In genomic region chr5:110371011-110371724, GRCh38 we compare ENCODE assay signal across 17 cellular contexts.
DNase-seq lines count a peak whose midpoint lies in the region; ATAC-seq, FAIRE-seq and TF ChIP-seq lines count a peak whose summit lies in the region.
"Had no signal": no experiment of that assay in that cellular context is flagged by ENCODE, and none has a peak within 500 bp of the region (broad histone marks: within the 10 kb centered on the region; RNA-seq: fewer than 3 reads in every experiment).

No MANE protein-coding gene starts in this region.

- H3K4me2 ChIP-seq in HepG2 (ENCODE audit: low read depth, low read length) = no peak overlapping the region
- H3K4me2 ChIP-seq in OCI-LY1 (ENCODE audit: low read length) = peak overlapping the region; percentile 43

- H3K9ac ChIP-seq in HepG2 (ENCODE audit: insufficient read depth, low read depth, low read length) (no peak overlapping the region), OCI-LY1 (ENCODE audit: low read length) (no peak overlapping the region)

- TF ChIP-seq CTCF in HepG2 (CRISPR knock-in tag; IDR thresholded peaks at IDR 0.05) (no peak), right lobe of liver (IDR thresholded peaks at IDR 0.05) (no peak), OCI-LY1 (IDR thresholded peaks at IDR 0.05; ENCODE audit: low read length) (no peak), thyroid gland (IDR thresholded peaks at IDR 0.05) (peak in 1 of 6 experiments; percentile 29)

- no peaks in the 10 kb centered on the region for H3K36me3 Mint-ChIP-seq in activated T-helper 17 cell treated with anti-CD3 and anti-CD28 coated beads, Interleukin-2, amount 50 U/mL, for 72 hours (ENCODE audit: low read depth)
- H3K36me3 Mint-ChIP-seq: T-cell had no signal

- H3F3A ChIP-seq in OCI-LY1 (ENCODE audit: insufficient read depth, low read length) = no peaks in the 10 kb centered on the region

- TF ChIP-seq RAD21 in HepG2 (CRISPR knock-in tag; IDR thresholded peaks at IDR 0.05) = no peak

- WGBS in HepG2 (ENCODE audit: low lambda C conversion rate) = 0% methylated on average over 1 of the region's 1 CpG
- 75% methylated on average over 1 of the region's 1 CpG for WGBS in right lobe of liver (ENCODE audit: insufficient coverage, low coverage, low lambda C conversion rate, missing lambda C conversion rate)
- WGBS in thyroid gland, 2 donors = 22 to 23% methylated on average over 1 of the region's 1 CpG

- no peak overlapping the region for H2AFZ ChIP-seq in HepG2 (ENCODE audit: low read length)
- no peak overlapping the region for H2AFZ ChIP-seq in OCI-LY1 (ENCODE audit: low read length)

- no peak overlapping the region for H3K27ac Mint-ChIP-seq in activated T-helper 17 cell treated with anti-CD3 and anti-CD28 coated beads, Interleukin-2, amount 50 U/mL, for 72 hours
- H3K27ac Mint-ChIP-seq: progenitor cell of endocrine pancreas, T-cell had no signal

- H3K27me3 ChIP-seq in HepG2 (ENCODE audit: control insufficient read depth in 1 of 2, insufficient read depth in 2 of 2, low read length in 2 of 2) (no peaks in the 10 kb centered on the region; a peak in 1 of 5 replicates), right lobe of liver (no peaks in the 10 kb centered on the region), OCI-LY1 (ENCODE audit: insufficient read depth, low read length) (no peaks in the 10 kb centered on the region), thyroid gland (no peaks in the 10 kb centered on the region)
- H3K27me3 ChIP-seq: Peyer's patch, tibial artery had no signal

- no TSS peak for BruUV-seq in HepG2 (replicated peaks; lab: Mats Ljungman, UMichigan)

- H3K27ac ChIP-seq in HepG2 (ENCODE audit: extremely low read length, insufficient read depth, low read length) (no peak overlapping the region), right lobe of liver (no peak overlapping the region), OCI-LY1 (ENCODE audit: low read depth, low read length, poor library complexity, severe bottlenecking) (peak overlapping the region; percentile 82), thyroid gland (peak overlapping the region; percentile 44 to 73 (median 67))
- H3K27ac ChIP-seq: Peyer's patch, tibial artery had no signal

- H3K4me3 Mint-ChIP-seq in activated T-helper 17 cell treated with anti-CD3 and anti-CD28 coated beads, Interleukin-2, amount 50 U/mL, for 72 hours = no peak overlapping the region
- H3K4me3 Mint-ChIP-seq: activated T-cell treated with anti-CD3 and anti-CD28 coated beads, Interleukin-2, amount 50 U/mL, for 4 hours; T-cell had no signal

- DNase-seq in HepG2 (ENCODE audit: low spot score) (no peak), right lobe of liver (no peak), thyroid gland (peak; percentile 42 to 43), GDM1 (lab: John Stamatoyannopoulos, UW) (no peak), NCI-H345 treated with DMSO at 0.1 percent for 48 hours (lab: John Stamatoyannopoulos, UW; ENCODE audit: unreplicated experiment) (no peak)
- DNase-seq: 8988T; activated T-cell treated with anti-CD3 and anti-CD28 coated beads, Interleukin-2, amount 50 U/mL, for 4 hours; NCI-H446; Peyer's patch; T-cell; tibial artery had no signal

- TF ChIP-seq EP300 in HepG2 (IDR thresholded peaks at IDR 0.05; ENCODE audit: low read depth in 2 of 2, low read length in 2 of 2) (no peak), HepG2 (CRISPR knock-in tag; IDR thresholded peaks at IDR 0.05; ENCODE audit: borderline replicate concordance) (no peak)

- H3K4me1 Mint-ChIP-seq in activated T-helper 17 cell treated with anti-CD3 and anti-CD28 coated beads, Interleukin-2, amount 50 U/mL, for 72 hours = no peaks in the 10 kb centered on the region
- H3K4me1 Mint-ChIP-seq: T-cell had no signal

- ATAC-seq in HepG2 = no peak
- no peak for ATAC-seq in right lobe of liver
- ATAC-seq in HG02798 (IDR thresholded peaks at IDR 0.05; ENCODE audit: poor library complexity, unreplicated experiment) = peak; percentile 36
- ATAC-seq in activated T-helper 17 cell treated with anti-CD3 and anti-CD28 coated beads, Interleukin-2, amount 50 U/mL, for 72 hours (replicated peaks) = no peak
- ATAC-seq: activated T-cell treated with anti-CD3 and anti-CD28 coated beads, Interleukin-2, amount 50 U/mL, for 4 hours; T-cell had no signal

- H3K79me2 ChIP-seq in HepG2 (ENCODE audit: insufficient read depth, low read length) (no peaks in the 10 kb centered on the region), OCI-LY1 (ENCODE audit: insufficient read depth, low read length) (no peaks in the 10 kb centered on the region)

- no peak for TF ChIP-seq POLR2A in HepG2 (IDR thresholded peaks at IDR 0.05; ENCODE audit: insufficient read depth in 1 of 2, low read depth in 2 of 2, low read length in 2 of 2)
- TF ChIP-seq POLR2A in right lobe of liver (IDR thresholded peaks at IDR 0.05) = no peak
- TF ChIP-seq POLR2A in thyroid gland (IDR thresholded peaks at IDR 0.05) = no peak

- no peaks in the 10 kb centered on the region for H3K9me3 Mint-ChIP-seq in activated T-helper 17 cell treated with anti-CD3 and anti-CD28 coated beads, Interleukin-2, amount 50 U/mL, for 72 hours
- H3K9me3 Mint-ChIP-seq: activated T-cell treated with anti-CD3 and anti-CD28 coated beads, Interleukin-2, amount 50 U/mL, for 4 hours; T-cell had no signal

- no peaks in the 10 kb centered on the region for H3K9me2 ChIP-seq in OCI-LY1 (ENCODE audit: low read depth, low read length)

- H3K4me1 ChIP-seq in HepG2 (ENCODE audit: insufficient read depth, low read length) (no peaks in the 10 kb centered on the region; the same call in 1 of the 2 replicates), right lobe of liver (no peaks in the 10 kb centered on the region), OCI-LY1 (ENCODE audit: insufficient read depth, low read length, severe bottlenecking) (peaks cover 31% of the 10 kb centered on the region), thyroid gland (peaks cover 20 to 21% of the 10 kb centered on the region in 2 donors)
- H3K4me1 ChIP-seq: Peyer's patch, tibial artery had no signal

- no peaks in the 10 kb centered on the region for H4K20me1 ChIP-seq in HepG2 (ENCODE audit: insufficient read depth, low read length)
- H4K20me1 ChIP-seq in OCI-LY1 (ENCODE audit: insufficient read depth, low read length) = no peaks in the 10 kb centered on the region

- no peaks in the 10 kb centered on the region for H3K27me3 Mint-ChIP-seq in activated T-helper 17 cell treated with anti-CD3 and anti-CD28 coated beads, Interleukin-2, amount 50 U/mL, for 72 hours
- H3K27me3 Mint-ChIP-seq: progenitor cell of endocrine pancreas had no signal

- in situ Hi-C loops in HepG2 (cut with HindIII; ENCODE audit: extremely low pct_ligation_motif_present, low pct_unique_long_range_greater_than_20kb) = no loop called here

- no peak overlapping the region for H3K4me3 ChIP-seq in HepG2 (replicated peaks in 1 of 3; ENCODE audit: insufficient read depth in 1 of 3, low read depth in 2 of 3, low read length in 3 of 3)
- H3K4me3 ChIP-seq in right lobe of liver = no peak overlapping the region
- no peak overlapping the region for H3K4me3 ChIP-seq in OCI-LY1 (ENCODE audit: low read depth, low read length, poor library complexity, severe bottlenecking)
- no peak overlapping the region for H3K4me3 ChIP-seq in thyroid gland (replicated peaks in 1 of 3)
- H3K4me3 ChIP-seq: Peyer's patch, tibial artery had no signal

- intact Hi-C loops in HepG2 (cut with micrococcal nuclease; ENCODE audit: unreplicated experiment) = no loop called here
- intact Hi-C loops in right lobe of liver (cut with DNase I) = no loop called here
- intact Hi-C loops in thyroid gland (cut with DNase I) = no loop called here

- H3K36me3 ChIP-seq in HepG2 (replicated peaks in 1 of 2; ENCODE audit: control insufficient read depth in 1 of 2, insufficient read depth in 2 of 2, low read length in 2 of 2) (no peaks in the 10 kb centered on the region), right lobe of liver (no peaks in the 10 kb centered on the region), OCI-LY1 (ENCODE audit: insufficient read depth, low read length) (peaks cover 4% of the 10 kb centered on the region; the same call in 1 of the 2 replicates), thyroid gland (no peaks in the 10 kb centered on the region)
- H3K36me3 ChIP-seq: Peyer's patch, tibial artery had no signal

- FAIRE-seq in HepG2 (lab: Jason Lieb, UNC) = no peak
- FAIRE-seq: endothelial cell of umbilical vein, islet of Langerhans had no signal

- CTCF ChIA-PET in HepG2 (lab: Yijun Ruan, JAX; ENCODE audit: low intra/inter-chr PET ratio, low total read pairs) = no interaction called here

- no peaks in the 10 kb centered on the region for H3K9me3 ChIP-seq in HepG2 (ENCODE audit: low read length)
- no peaks in the 10 kb centered on the region for H3K9me3 ChIP-seq in right lobe of liver
- peaks cover 5% of the 10 kb centered on the region; the same call in 1 of the 2 replicates for H3K9me3 ChIP-seq in OCI-LY1 (ENCODE audit: low read length)
- no peaks in the 10 kb centered on the region for H3K9me3 ChIP-seq in thyroid gland
- H3K9me3 ChIP-seq: Peyer's patch, tibial artery had no signal

- POLR2A ChIA-PET in HepG2 (lab: Yijun Ruan, JAX) = no interaction called here

TF ChIP-seq in HepG2, 621 proteins besides CTCF, POLR2A, EP300 and RAD21:
- TF ChIP-seq ZBTB43 (CRISPR knock-in tag; conservative IDR thresholded peaks at IDR 0.05) = no peak
- peak; percentile 93 to 98 for TF ChIP-seq MAFK (conservative IDR thresholded peaks at IDR 0.05 in 1 of 2, IDR thresholded peaks at IDR 0.05 in 1 of 2; ENCODE audit: low read length in 2 of 2)
- no peak for TF ChIP-seq ZNF33A (CRISPR knock-in tag; IDR thresholded peaks at IDR 0.05; ENCODE audit: borderline replicate concordance)
- peak; percentile 61; the same call in 1 of the 2 replicates for TF ChIP-seq NFE2L2 (IDR thresholded peaks at IDR 0.05; ENCODE audit: low read length)
- peak; percentile 95 for TF ChIP-seq MAFF (IDR thresholded peaks at IDR 0.05; ENCODE audit: low read depth, low read length)

Comparison
In these comparisons a context has a peak if more than half of its experiments do, and no peak if none do; other contexts are left out.
1. DNase-seq: peak in thyroid gland (2 of 2); none in HepG2 (single experiment), right lobe of liver (0 of 3), GDM1 (single experiment) and NCI-H345 treated with DMSO at 0.1 percent for 48 hours (single experiment).
2. H3K27ac ChIP-seq: peak in OCI-LY1 (single experiment) and thyroid gland (3 of 3); none in HepG2 (single experiment) and right lobe of liver (0 of 3).